28 cellular contexts compared by ENCODE assay signal in genomic region chr14:60865378-60866127, GRCh38.
A peak's percentile ranks its signal among the peaks of the same experiment; 100 is the strongest.
DNase-seq lines count a peak whose midpoint lies in the region; ATAC-seq, FAIRE-seq and TF ChIP-seq lines count a peak whose summit lies in the region.
"Had no signal": no experiment of that assay in that cellular context is flagged by ENCODE, and none has a peak within 500 bp of the region (broad histone marks: within the 10 kb centered on the region; RNA-seq: fewer than 3 reads in every experiment).

No MANE protein-coding gene starts in this region.

- H3K27ac Mint-ChIP-seq in activated naive CD4-positive, alpha-beta T cell treated with anti-CD3 and anti-CD28 coated beads, Interleukin-2, amount 50 U/mL, for 72 hours, result no peak overlapping the region
- H3K27ac Mint-ChIP-seq: activated B cell treated with CpG ODN at 0.5 μM for 24 hours; activated naive CD4-positive, alpha-beta T cell treated with anti-CD3 and anti-CD28 coated beads, Interleukin-2, amount 10 ng/mL, durations not matched to agents 7 days and 5 days; activated T-helper 1 cell treated with anti-CD3 and anti-CD28 coated beads, Interleukin-12 subunit alpha, Interleukin-12 subunit beta, Interleukin-2, Interleukin-4 antibody, amounts not matched to agents 30 ng/mL and 10 ng/mL and 1 ng/mL, durations not matched to agents 14 hours and 24 hours and 36 hours; CD4-positive, alpha-beta T cell; stimulated activated naive B cell treated with anti-CD40 and anti-IgM and Interleukin-4, amounts not matched to agents 10 μg/mL and 1 μg/mL and 100 μg/mL, for 72 hours had no signal

- H3K27ac ChIP-seq in right atrium auricular region (peak overlapping the region in 1 of 2 donors; percentile 41), parathyroid adenoma (peak overlapping the region; percentile 80)
- H3K27ac ChIP-seq: cardiac muscle cell, right lobe of liver had no signal

- H3K4me1 ChIP-seq in right atrium auricular region (peaks cover 0 to 52% of the 10 kb centered on the region in 2 donors), parathyroid adenoma (peaks cover 32% of the 10 kb centered on the region)

- H3K9ac ChIP-seq in parathyroid adenoma, result no peak overlapping the region

- H3K36me3 ChIP-seq in right atrium auricular region, result no peaks in the 10 kb centered on the region
- H3K36me3 ChIP-seq in parathyroid adenoma (ENCODE audit: control insufficient read depth, insufficient read depth, low read length), result no peaks in the 10 kb centered on the region
- H3K36me3 ChIP-seq: cardiac muscle cell, right lobe of liver had no signal

- no peak for DNase-seq in left ventricle myocardium superior
- no peak for DNase-seq in right atrium auricular region (ENCODE audit: low spot score)
- DNase-seq in fibroblast of pulmonary artery (ENCODE audit: low read depth), result peak; percentile 4
- DNase-seq in NCI-H187 (lab: John Stamatoyannopoulos, UW), result no peak
- no peak for DNase-seq in activated naive CD4-positive, alpha-beta T cell treated with anti-CD3 and anti-CD28 coated beads, Interleukin-2, amount 50 U/mL, for 72 hours (ENCODE audit: low spot score in 2 of 2)
- no peak for DNase-seq in frontal cortex (ENCODE audit: low spot score in 2 of 2)
- DNase-seq in GM13976 (ENCODE audit: low spot score), result no peak
- DNase-seq: 8988T; activated B cell treated with CpG ODN at 0.5 μM for 24 hours; activated naive CD4-positive, alpha-beta T cell treated with anti-CD3 and anti-CD28 coated beads, Interleukin-2, amount 10 ng/mL, durations not matched to agents 7 days and 5 days; anterior cingulate cortex; CD4-positive, alpha-beta T cell; dorsolateral prefrontal cortex; glutamatergic neuron; Kasumi-1; NCI-H2171; NCI-H524; NK-92 treated with Interleukin-12 subunit alpha and Interleukin-12 subunit beta, amount 100 ng/mL, for 24 hours; right lobe of liver; SHP77 treated with DMSO at 0.1 percent for 48 hours; stimulated activated CD4-positive, alpha-beta T cell treated with anti-CD3 and anti-CD28 coated beads, Interleukin-4, amount 100 ng/mL, for 4 hours; stimulated activated naive B cell treated with anti-CD40 and anti-IgM and Interleukin-4, amounts not matched to agents 10 μg/mL and 1 μg/mL and 100 μg/mL, for 72 hours had no signal

- peak overlapping the region; percentile 63 for H3K4me2 ChIP-seq in parathyroid adenoma (ENCODE audit: low read length)

- ATAC-seq in left ventricle myocardium superior, result peak; percentile 68
- ATAC-seq in activated naive CD4-positive, alpha-beta T cell treated with anti-CD3 and anti-CD28 coated beads, Interleukin-2, amount 50 U/mL, for 72 hours, result no peak
- ATAC-seq: HepG2; right lobe of liver; stimulated activated naive B cell treated with anti-CD40 and anti-IgM and Interleukin-4, amounts not matched to agents 10 μg/mL and 1 μg/mL and 100 μg/mL, for 72 hours had no signal

- no peak for FAIRE-seq in frontal cortex (lab: Jason Lieb, UNC)
- FAIRE-seq: H54, HepG2, keratinocyte had no signal

- no peaks in the 10 kb centered on the region for H3K79me2 ChIP-seq in parathyroid adenoma

- in situ Hi-C loops in GM13976 (cut with MboI; ENCODE audit: low sequenced_read_pairs, unreplicated experiment), result no loop called here

- intact Hi-C loops in left ventricle myocardium superior (cut with micrococcal nuclease), result no loop called here

- H3K4me3 ChIP-seq in right atrium auricular region (no peak overlapping the region), fibroblast of pulmonary artery (replicated peaks; ENCODE audit: low read depth, low read length) (no peak overlapping the region), parathyroid adenoma (ENCODE audit: low read depth, low read length) (peak overlapping the region; percentile 28)
- H3K4me3 ChIP-seq: cardiac muscle cell, right lobe of liver had no signal

- no peak for TF ChIP-seq CTCF in right atrium auricular region (IDR thresholded peaks at IDR 0.05)
- no peak for TF ChIP-seq CTCF in fibroblast of pulmonary artery (IDR thresholded peaks at IDR 0.05; ENCODE audit: low read length, missing control alignments)
- TF ChIP-seq CTCF in parathyroid adenoma (IDR thresholded peaks at IDR 0.05), result no peak
- no peak for TF ChIP-seq CTCF in GM13976 (IDR thresholded peaks at IDR 0.05; ENCODE audit: borderline replicate concordance, control extremely low read depth, extremely low read depth, insufficient read depth, missing control alignments)

- no peaks in the 10 kb centered on the region for H3K9me3 ChIP-seq in right atrium auricular region
- H3K9me3 ChIP-seq in parathyroid adenoma (ENCODE audit: control insufficient read depth, low read length), result no peaks in the 10 kb centered on the region
- H3K9me3 ChIP-seq: right lobe of liver had no signal

- no peaks in the 10 kb centered on the region for H3K9me3 Mint-ChIP-seq in activated naive CD4-positive, alpha-beta T cell treated with anti-CD3 and anti-CD28 coated beads, Interleukin-2, amount 50 U/mL, for 72 hours
- H3K9me3 Mint-ChIP-seq: activated B cell treated with CpG ODN at 0.5 μM for 24 hours; activated naive CD4-positive, alpha-beta T cell treated with anti-CD3 and anti-CD28 coated beads, Interleukin-2, amount 10 ng/mL, durations not matched to agents 7 days and 5 days; activated T-helper 1 cell treated with anti-CD3 and anti-CD28 coated beads, Interleukin-12 subunit alpha, Interleukin-12 subunit beta, Interleukin-2, Interleukin-4 antibody, amounts not matched to agents 30 ng/mL and 10 ng/mL and 1 ng/mL, durations not matched to agents 14 hours and 24 hours and 36 hours; CD4-positive, alpha-beta T cell; stimulated activated naive B cell treated with anti-CD40 and anti-IgM and Interleukin-4, amounts not matched to agents 10 μg/mL and 1 μg/mL and 100 μg/mL, for 72 hours had no signal

- H3K36me3 Mint-ChIP-seq in activated naive CD4-positive, alpha-beta T cell treated with anti-CD3 and anti-CD28 coated beads, Interleukin-2, amount 50 U/mL, for 72 hours, result no peaks in the 10 kb centered on the region
- H3K36me3 Mint-ChIP-seq: activated naive CD4-positive, alpha-beta T cell treated with anti-CD3 and anti-CD28 coated beads, Interleukin-2, amount 10 ng/mL, durations not matched to agents 7 days and 5 days had no signal

- no peak overlapping the region for H2AFZ ChIP-seq in parathyroid adenoma

- H3K27me3 ChIP-seq in right atrium auricular region, result no peaks in the 10 kb centered on the region
- no peaks in the 10 kb centered on the region for H3K27me3 ChIP-seq in parathyroid adenoma (ENCODE audit: control insufficient read depth, insufficient read depth, low read length)
- H3K27me3 ChIP-seq: cardiac muscle cell, dorsolateral prefrontal cortex, right lobe of liver had no signal
